Comparison of ENCODE assay signal across 9 cellular contexts in the genomic region with DNA sequence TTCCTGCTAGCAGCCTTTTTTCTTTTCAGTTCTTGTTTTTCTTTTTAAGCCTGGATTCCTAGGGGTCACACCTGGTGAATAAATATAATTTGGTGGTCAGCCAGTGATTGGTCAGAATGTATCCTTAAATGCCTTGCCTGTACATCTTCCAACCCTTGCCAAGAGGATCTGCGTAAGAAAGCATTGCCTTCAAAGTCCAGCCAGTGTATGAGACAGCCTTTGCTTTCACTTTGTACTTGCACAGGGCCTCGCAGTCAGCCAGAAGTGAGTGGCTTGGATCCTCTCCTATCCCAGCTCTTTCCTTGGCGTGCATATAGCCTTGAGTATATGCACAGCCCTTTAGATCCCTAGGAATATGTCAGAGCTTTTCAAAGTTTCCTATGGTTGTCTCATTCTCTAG. TPM values are rescaled to one million over a fixed set of nuclear protein-coding genes. Genes with fewer than 3 reads are reported as not detected.
DNase-seq lines count a peak whose midpoint lies in the region; ATAC-seq and TF ChIP-seq lines count a peak whose summit lies in the region.
"Had no signal": no experiment of that assay in that cellular context is flagged by ENCODE, and none has a peak within 500 bp of the region (broad histone marks: within the 10 kb centered on the region; RNA-seq: fewer than 3 reads in every experiment).

No MANE protein-coding gene starts in this region.

- no peaks in the 10 kb centered on the region for H3F3A ChIP-seq in smooth muscle cell (ENCODE audit: low read depth)

- no peak for TF ChIP-seq CTCF in colonic mucosa (IDR thresholded peaks at IDR 0.05)
- TF ChIP-seq CTCF in thoracic aorta (IDR thresholded peaks at IDR 0.05) = no peak
- no peak for TF ChIP-seq CTCF in smooth muscle cell (IDR thresholded peaks at IDR 0.05; ENCODE audit: borderline replicate concordance, insufficient read depth, poor library complexity, severe bottlenecking)

- DNase-seq in T-helper 1 cell (no peak), colonic mucosa (no peak), medulla oblongata (ENCODE audit: extremely low spot score) (peak; percentile 34), thoracic aorta (ENCODE audit: low spot score) (no peak), NCI-H446 (lab: John Stamatoyannopoulos, UW) (no peak), smooth muscle cell (lab: John Stamatoyannopoulos, UW; ENCODE audit: unreplicated experiment) (no peak), SHP77 (lab: John Stamatoyannopoulos, UW) (no peak)
- DNase-seq: activated CD4-positive, alpha-beta memory T cell treated with anti-CD3 and anti-CD28 coated beads for 36 hours had no signal

- H3K27ac Mint-ChIP-seq in T-helper 1 cell treated with Interleukin-12 subunit alpha and Interleukin-12 subunit beta and Interleukin-4 antibody, amounts not matched to agents 30 μg/mL and 1 μg/mL, for 36 hours = peak overlapping the region; percentile 5
- H3K27ac Mint-ChIP-seq: activated CD4-positive, alpha-beta memory T cell treated with anti-CD3 and anti-CD28 coated beads for 36 hours had no signal

- no peaks in the 10 kb centered on the region for H3K27me3 Mint-ChIP-seq in T-helper 1 cell treated with Interleukin-12 subunit alpha and Interleukin-12 subunit beta and Interleukin-4 antibody, amounts not matched to agents 30 μg/mL and 1 μg/mL, for 36 hours (ENCODE audit: low read depth)
- H3K27me3 Mint-ChIP-seq: activated CD4-positive, alpha-beta memory T cell treated with anti-CD3 and anti-CD28 coated beads for 36 hours had no signal

- no peak overlapping the region for H3K4me2 ChIP-seq in smooth muscle cell

- H3K4me1 ChIP-seq in colonic mucosa (no peaks in the 10 kb centered on the region), thoracic aorta (ENCODE audit: control insufficient read depth in 1 of 2, low read depth in 2 of 2) (no peaks in the 10 kb centered on the region), smooth muscle cell (ENCODE audit: low read depth) (no peaks in the 10 kb centered on the region)

- H2AFZ ChIP-seq in smooth muscle cell (ENCODE audit: low read depth) = no peak overlapping the region

- peaks cover 7% of the 10 kb centered on the region for H3K4me1 Mint-ChIP-seq in T-helper 1 cell treated with Interleukin-12 subunit alpha and Interleukin-12 subunit beta and Interleukin-4 antibody, amounts not matched to agents 30 μg/mL and 1 μg/mL, for 36 hours (ENCODE audit: low read depth)

- H3K36me3 ChIP-seq in colonic mucosa (no peaks in the 10 kb centered on the region), thoracic aorta (no peaks in the 10 kb centered on the region), smooth muscle cell (ENCODE audit: low read depth) (no peaks in the 10 kb centered on the region)

- peak overlapping the region in 1 of 2 donors; percentile 3 for H3K9ac ChIP-seq in colonic mucosa (ENCODE audit: low read depth in 2 of 2, low read length in 2 of 2)
- H3K9ac ChIP-seq in smooth muscle cell (ENCODE audit: low read depth) = no peak overlapping the region

- 74% methylated on average over 3 of the region's 3 CpGs for WGBS in smooth muscle cell (ENCODE audit: low lambda C conversion rate)

- H3K79me2 ChIP-seq in smooth muscle cell (ENCODE audit: low read depth) = no peaks in the 10 kb centered on the region

- H3K4me3 Mint-ChIP-seq in T-helper 1 cell treated with Interleukin-12 subunit alpha and Interleukin-12 subunit beta and Interleukin-4 antibody, amounts not matched to agents 30 μg/mL and 1 μg/mL, for 36 hours = no peak overlapping the region
- H3K4me3 Mint-ChIP-seq: activated CD4-positive, alpha-beta memory T cell treated with anti-CD3 and anti-CD28 coated beads for 36 hours had no signal

- H3K36me3 Mint-ChIP-seq in T-helper 1 cell treated with Interleukin-12 subunit alpha and Interleukin-12 subunit beta and Interleukin-4 antibody, amounts not matched to agents 30 μg/mL and 1 μg/mL, for 36 hours (ENCODE audit: low read depth) = peaks cover 4% of the 10 kb centered on the region
- H3K36me3 Mint-ChIP-seq: activated CD4-positive, alpha-beta memory T cell treated with anti-CD3 and anti-CD28 coated beads for 36 hours had no signal

- H3K4me3 ChIP-seq in colonic mucosa (no peak overlapping the region), thoracic aorta (peak overlapping the region; percentile 55), smooth muscle cell (no peak overlapping the region)

- H3K27me3 ChIP-seq in colonic mucosa (no peaks in the 10 kb centered on the region), thoracic aorta (replicated peaks; ENCODE audit: insufficient read depth) (no peaks in the 10 kb centered on the region), smooth muscle cell (ENCODE audit: low read depth) (no peaks in the 10 kb centered on the region)

- no peaks in the 10 kb centered on the region for H3K9me3 ChIP-seq in colonic mucosa
- no peaks in the 10 kb centered on the region for H3K9me3 ChIP-seq in thoracic aorta
- no peaks in the 10 kb centered on the region for H3K9me3 ChIP-seq in smooth muscle cell (replicated peaks; ENCODE audit: low read depth)

- H3K9me3 Mint-ChIP-seq in T-helper 1 cell treated with Interleukin-12 subunit alpha and Interleukin-12 subunit beta and Interleukin-4 antibody, amounts not matched to agents 30 μg/mL and 1 μg/mL, for 36 hours = no peaks in the 10 kb centered on the region
- H3K9me3 Mint-ChIP-seq: activated CD4-positive, alpha-beta memory T cell treated with anti-CD3 and anti-CD28 coated beads for 36 hours had no signal

- intact Hi-C loops in colonic mucosa (cut with DNase I) = no loop called here

- ATAC-seq in thoracic aorta (ENCODE audit: insufficient number of reproducible peaks, low FRiP score, low read depth) = no peak

- H3K27ac ChIP-seq in colonic mucosa = peak overlapping the region; percentile 12
- H3K27ac ChIP-seq in thoracic aorta = peak overlapping the region in 1 of 2 donors; percentile 52
- H3K27ac ChIP-seq in smooth muscle cell (ENCODE audit: low read depth) = no peak overlapping the region

- no peaks in the 10 kb centered on the region for H4K20me1 ChIP-seq in smooth muscle cell (ENCODE audit: low read depth)

RNA-seq across cellular contexts. Expression of a gene that starts 22.2 kb away (rescaled TPM):
- total RNA-seq in colonic mucosa (1 to 10 TPM; 6.8 to 8.0 TPM), thoracic aorta (10 to 100 TPM; 25.9 to 28.6 TPM), smooth muscle cell (6.1 and 7.9 TPM in 2 replicates)
- polyA plus RNA-seq in smooth muscle cell = 2.6 and 4.6 TPM in 2 replicates

RNA-seq across cellular contexts. Expression of a gene that starts 33.9 kb away (rescaled TPM):
- total RNA-seq in colonic mucosa (10 to 100 TPM in 1 of 2 donors, 1 to 10 TPM in 1; 6.2 to 11.6 TPM), thoracic aorta (100 to 1,000 TPM in 1 of 2 donors, 10 to 100 TPM in 1; 83.0 to 117 TPM), smooth muscle cell (37.7 and 38.1 TPM in 2 replicates)
- polyA plus RNA-seq in smooth muscle cell = 50.7 and 64.1 TPM in 2 replicates
